ENCODE assay signal across 12 cellular contexts in genomic region chr20:58201616-58202015, GRCh38. TPM values are rescaled to one million over a fixed set of nuclear protein-coding genes. Genes with fewer than 3 reads are reported as not detected.
"Had no signal": no experiment of that assay in that cellular context is flagged by ENCODE, and none has a peak within 500 bp of the region (broad histone marks: within the 10 kb centered on the region; RNA-seq: fewer than 3 reads in every experiment).

No MANE protein-coding gene starts in this region.

- ATAC-seq: HCT116, HepG2 had no signal

- H3K36me3 ChIP-seq: HAP-1 had no signal

- H3K9me3 ChIP-seq: HAP-1 had no signal

- DNase-seq: GOT3, H7, HFFc6, KBM-7 had no signal

- H2AFZ ChIP-seq: GM23248 had no signal

- H3K4me1 ChIP-seq: HAP-1 had no signal

- H3K9ac ChIP-seq: GM23248 had no signal

- H3K27ac ChIP-seq: GM23248, HL-60 had no signal

- H3K4me3 ChIP-seq: GM23248, HAP-1 had no signal

RNA-seq across cellular contexts. Expression of gene ANKRD60, which starts 26.8 kb away (rescaled TPM):
- total RNA-seq: GM23248, H4, H7, HepG2, HFFc6, HT1080 had no signal
- polyA plus RNA-seq: GM23248, HepG2, IgD-negative memory B cell had no signal
